ENCODE assay signal across 8 cellular contexts in the genomic region with DNA sequence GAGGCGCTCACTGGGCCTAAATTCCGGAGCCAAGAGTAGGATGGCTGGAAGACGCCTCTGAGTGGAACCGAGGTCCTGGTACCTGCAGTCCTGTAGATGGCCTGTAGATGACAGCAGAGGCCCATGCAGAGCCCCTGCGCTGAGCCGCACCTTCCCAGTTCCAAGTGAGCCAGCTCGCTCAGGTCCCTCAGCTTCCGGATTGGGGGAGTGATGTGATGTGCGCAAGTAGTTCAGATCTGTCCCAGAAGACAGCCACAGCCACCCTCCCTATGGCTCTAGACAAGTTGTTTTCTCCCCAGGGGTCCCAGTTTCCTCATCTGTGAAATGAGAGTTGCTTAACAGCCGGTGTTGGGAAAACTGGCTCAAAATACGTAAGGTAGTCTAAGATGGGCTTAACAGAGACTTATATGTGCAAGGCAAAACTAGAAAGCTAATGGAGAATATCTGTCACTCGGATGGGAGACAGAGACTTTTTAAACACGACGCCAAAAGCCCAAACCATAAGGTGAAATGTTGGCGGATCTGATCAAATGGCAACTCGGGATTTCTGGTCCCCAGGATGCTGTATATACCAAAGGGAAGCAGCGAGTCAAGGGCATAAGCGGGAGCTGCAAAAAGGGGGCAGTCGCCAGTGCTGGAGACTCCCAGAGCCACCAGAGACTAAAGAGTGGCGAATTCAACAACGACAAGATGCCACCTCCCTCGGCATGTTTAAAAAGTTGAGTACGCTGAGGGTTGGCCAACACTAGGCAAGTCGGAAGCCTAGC. TPM values are rescaled to one million over a fixed set of nuclear protein-coding genes. Genes with fewer than 3 reads are reported as not detected.
DNase-seq lines count a peak whose midpoint lies in the region; ATAC-seq and TF ChIP-seq lines count a peak whose summit lies in the region.

No MANE protein-coding gene starts in this region.

- peak; percentile 99 for TF ChIP-seq CTCF in C4-2B (conservative IDR thresholded peaks at IDR 0.05)

- H3K4me3 Mint-ChIP-seq in IgD-negative memory B cell: peak overlapping the region; percentile 83 to 98 (median 96)

- H3K36me3 Mint-ChIP-seq in IgD-negative memory B cell: no peaks in the 10 kb centered on the region

- no peaks in the 10 kb centered on the region for H3K9me3 Mint-ChIP-seq in IgD-negative memory B cell

- H3K27me3 Mint-ChIP-seq in IgD-negative memory B cell: no peaks in the 10 kb centered on the region

- peak overlapping the region; percentile 89 to 94 (median 91) for H3K27ac Mint-ChIP-seq in IgD-negative memory B cell

- DNase-seq in OCI-M2 (lab: John Stamatoyannopoulos, UW; ENCODE audit: unreplicated experiment) (peak; percentile 54), erythroblast (lab: John Stamatoyannopoulos, UW) (peak; percentile 87 to 92), mucosa of gallbladder (ENCODE audit: low spot score) (peak; percentile 82)
- peak; percentile 83 for DNase-seq in activated T-cell treated with anti-CD3 and anti-CD28 coated beads, Interleukin-2, amount 50 U/mL, for 1 hour
- DNase-seq in stimulated activated CD8-positive, alpha-beta memory T cell treated with anti-CD3 and anti-CD28 coated beads, Interleukin-4, amount 100 ng/mL, for 24 hours (ENCODE audit: low read depth): peak; percentile 73

- TF ChIP-seq POLR2A in erythroblast (IDR thresholded peaks at IDR 0.05; ENCODE audit: low read length): peak; percentile 25

- peak overlapping the region; percentile 81; the same call in 1 of the 2 replicates for H3K27ac ChIP-seq in C4-2B

- peak; percentile 34 for ATAC-seq in GM19452 (IDR thresholded peaks at IDR 0.05; ENCODE audit: unreplicated experiment)

- peaks cover 26 to 36% (median 28%) of the 10 kb centered on the region in 3 donors for H3K4me1 Mint-ChIP-seq in IgD-negative memory B cell

RNA-seq across cellular contexts. Expression of gene MAPKAPK3, which starts 0.8 kb away (rescaled TPM):
- 23.7 TPM for polyA plus RNA-seq in IgD-negative memory B cell
- total RNA-seq in mucosa of gallbladder: 27.4 TPM

RNA-seq across cellular contexts. Expression of gene CISH, which starts 4.6 kb away (rescaled TPM):
- polyA plus RNA-seq in IgD-negative memory B cell: 3.1 TPM
- 6.2 TPM for total RNA-seq in mucosa of gallbladder

RNA-seq across cellular contexts. Expression of gene HEMK1, which starts 46.9 kb away (rescaled TPM):
- 30.5 TPM for polyA plus RNA-seq in IgD-negative memory B cell
- total RNA-seq in mucosa of gallbladder: 29.3 TPM

RNA-seq across cellular contexts. Expression of gene C3orf18, which starts 48.6 kb away (rescaled TPM):
- polyA plus RNA-seq in IgD-negative memory B cell: 7.9 TPM
- 12.3 TPM for total RNA-seq in mucosa of gallbladder

RNA-seq across cellular contexts. Expression of gene DOCK3, which starts 58.5 kb away (rescaled TPM):
- polyA plus RNA-seq in IgD-negative memory B cell: not detected
- 1.3 TPM for total RNA-seq in mucosa of gallbladder

Comparison
In these comparisons a context has a peak if more than half of its experiments do, and no peak if none do; other contexts are left out.
1. Peak in every context shown above with its lines: DNase-seq, ATAC-seq and H3K27ac ChIP-seq.